Comparison of ENCODE assay signal across 26 cellular contexts in the genomic region with DNA sequence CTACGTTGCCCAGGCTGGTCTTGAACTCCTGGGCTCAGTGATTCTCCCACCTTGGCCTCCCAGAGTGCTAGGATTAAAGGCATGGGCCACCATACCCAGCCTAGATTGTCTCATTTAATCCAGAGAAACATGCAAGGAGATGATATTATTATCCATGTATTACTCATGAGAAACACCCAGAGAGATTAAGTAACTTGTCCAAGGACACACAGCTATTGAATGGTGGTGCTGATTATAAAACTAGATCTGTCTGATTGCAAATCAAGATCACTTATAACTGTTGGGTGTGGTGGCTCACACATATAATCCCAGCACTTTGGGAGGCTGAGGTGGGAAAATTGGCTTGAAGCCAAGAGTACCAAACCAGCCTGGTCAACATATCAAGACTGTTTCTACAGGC.
"Had no signal": no experiment of that assay in that cellular context is flagged by ENCODE, and none has a peak within 500 bp of the region (broad histone marks: within the 10 kb centered on the region; RNA-seq: fewer than 3 reads in every experiment).

No MANE protein-coding gene starts in this region.

- H3K4me3 ChIP-seq: adrenal gland, body of pancreas, esophagus muscularis mucosa, heart left ventricle, right atrium auricular region, spleen, suprapubic skin, tibial artery had no signal

- H3K9me3 ChIP-seq: adrenal gland, body of pancreas, esophagus muscularis mucosa, heart left ventricle, right atrium auricular region, spleen, suprapubic skin, tibial artery had no signal

- H3K4me1 ChIP-seq: adrenal gland, body of pancreas, foreskin keratinocyte, tibial artery had no signal

- H3K27ac ChIP-seq: adrenal gland, body of pancreas, esophagus muscularis mucosa, foreskin keratinocyte, heart left ventricle, right atrium auricular region, spleen, suprapubic skin, tibial artery had no signal

- DNase-seq: activated CD4-positive, alpha-beta T cell treated with anti-CD3 and anti-CD28 coated beads for 4 hours; activated CD8-positive, alpha-beta memory T cell treated with anti-CD3 and anti-CD28 coated beads for 24 hours; activated gamma-delta T cell; activated naive CD4-positive, alpha-beta T cell treated with anti-CD3 and anti-CD28 coated beads, Interleukin-2, amount 50 U/mL, for 16 hours; adrenal gland; aorta; body of pancreas; dermis blood vessel endothelial cell; effector CD4-positive, alpha-beta T cell; foreskin keratinocyte; heart left ventricle; hypothalamus; immature natural killer cell; kidney; left colon; mammary epithelial cell; naive B cell; occipital lobe; stimulated activated naive CD4-positive, alpha-beta T cell; T-helper 9 cell; tibial artery had no signal

- H3K27me3 Mint-ChIP-seq: naive B cell had no signal

- ATAC-seq: body of pancreas, foreskin keratinocyte, heart left ventricle, left colon had no signal

- H3K36me3 ChIP-seq: adrenal gland, esophagus muscularis mucosa, heart left ventricle, right atrium auricular region, spleen, suprapubic skin, tibial artery had no signal

- H3K27ac Mint-ChIP-seq: immature natural killer cell had no signal

- H3K9me3 Mint-ChIP-seq: immature natural killer cell, naive B cell, neural crest cell had no signal

- H3K4me3 Mint-ChIP-seq: immature natural killer cell, naive B cell, neural crest cell had no signal

- H3K36me3 Mint-ChIP-seq: immature natural killer cell, naive B cell had no signal

- H3K27me3 ChIP-seq: adrenal gland, body of pancreas, esophagus muscularis mucosa, foreskin keratinocyte, heart left ventricle, right atrium auricular region, spleen, suprapubic skin, tibial artery had no signal
